12 cellular contexts compared by ENCODE assay signal in genomic region chr9:129322022-129322621, GRCh38.
A peak's percentile ranks its signal among the peaks of the same experiment; 100 is the strongest.
DNase-seq lines count a peak whose midpoint lies in the region; ATAC-seq and TF ChIP-seq lines count a peak whose summit lies in the region.
"Had no signal": no experiment of that assay in that cellular context is flagged by ENCODE, and none has a peak within 500 bp of the region (broad histone marks: within the 10 kb centered on the region; RNA-seq: fewer than 3 reads in every experiment).

No MANE protein-coding gene starts in this region.

- ATAC-seq in right lobe of liver = no peak
- ATAC-seq: esophagus mucosa; stimulated activated naive B cell treated with anti-CD40 and anti-IgM and Interleukin-4, amounts not matched to agents 10 μg/mL and 1 μg/mL and 100 μg/mL, for 72 hours had no signal

- H3K9ac ChIP-seq in stomach smooth muscle (ENCODE audit: low read length in 2 of 2) = no peak overlapping the region

- H3K9me3 ChIP-seq in adrenal gland (replicated peaks in 1 of 3) (no peaks in the 10 kb centered on the region), right lobe of liver (no peaks in the 10 kb centered on the region), stomach smooth muscle (ENCODE audit: control insufficient read depth in 2 of 2, low read length in 2 of 2) (no peaks in the 10 kb centered on the region)

- H3K36me3 ChIP-seq in adrenal gland (replicated peaks in 1 of 2) (no peaks in the 10 kb centered on the region), right lobe of liver (no peaks in the 10 kb centered on the region), stomach smooth muscle (ENCODE audit: control insufficient read depth in 2 of 2, insufficient read depth in 2 of 2, low read length in 2 of 2) (no peaks in the 10 kb centered on the region)

- H3K36me3 Mint-ChIP-seq in HFFc6 (ENCODE audit: low read depth) = no peaks in the 10 kb centered on the region
- H3K36me3 Mint-ChIP-seq: stimulated activated naive B cell treated with anti-CD40 and anti-IgM and Interleukin-4, amounts not matched to agents 10 μg/mL and 1 μg/mL and 100 μg/mL, for 72 hours had no signal

- no peaks in the 10 kb centered on the region for H3K27me3 ChIP-seq in adrenal gland
- H3K27me3 ChIP-seq in right lobe of liver = no peaks in the 10 kb centered on the region
- H3K27me3 ChIP-seq in stomach smooth muscle (ENCODE audit: control insufficient read depth in 1 of 2, insufficient read depth in 2 of 2, low read length in 2 of 2) = no peaks in the 10 kb centered on the region

- H3K27ac ChIP-seq in adrenal gland (peak overlapping the region in 4 of 5 donors; percentile 72 to 92 (median 82)), right lobe of liver (peak overlapping the region; percentile 72 to 89 (median 73)), stomach smooth muscle (ENCODE audit: low read length) (peak overlapping the region; percentile 85)

- H3K4me3 Mint-ChIP-seq in HFFc6 = peak overlapping the region; percentile 57; the same call in 1 of the 2 replicates

- intact Hi-C loops in adrenal gland (cut with DNase I) = loop anchor here (10.0 kb wide), 3 partner anchors 153 to 293 kb away; no protein-coding TSS in a partner anchor
- intact Hi-C loops in right lobe of liver (cut with DNase I) = loop anchor here in 1 of 2 donors (10.0 kb wide), 1 partner anchor 233 kb away; no protein-coding TSS in a partner anchor

- H3K4me3 ChIP-seq in adrenal gland = peak overlapping the region in 1 of 4 donors; percentile 46
- no peak overlapping the region for H3K4me3 ChIP-seq in right lobe of liver
- no peak overlapping the region for H3K4me3 ChIP-seq in stomach smooth muscle (ENCODE audit: low read length in 2 of 2)

- peaks cover 1% of the 10 kb centered on the region; the same call in 1 of the 2 replicates for H3K27me3 Mint-ChIP-seq in HFFc6 (ENCODE audit: insufficient read depth)

- H3K27ac Mint-ChIP-seq in HFFc6 = peak overlapping the region; percentile 21; the same call in 1 of the 2 replicates

- H3K4me1 ChIP-seq in adrenal gland (replicated peaks in 1 of 2) (peaks cover 24 to 73% of the 10 kb centered on the region in 2 donors), right lobe of liver (peaks cover 4 to 52% (median 20%) of the 10 kb centered on the region in 4 donors), stomach smooth muscle (ENCODE audit: control insufficient read depth, insufficient read depth, low read length) (peaks cover 53% of the 10 kb centered on the region)

- DNase-seq in HFFc6 = no peak
- DNase-seq in adrenal gland = peak in 3 of 7 donors; percentile 15 to 53 (median 20)
- DNase-seq in right lobe of liver = no peak
- no peak for DNase-seq in NCI-H146 (lab: John Stamatoyannopoulos, UW)
- no peak for DNase-seq in hippocampal formation (lab: John Stamatoyannopoulos, UW)
- no peak for DNase-seq in SK-N-DZ (ENCODE audit: low spot score)
- no peak for DNase-seq in iPS-NIHi11 (ENCODE audit: low spot score)
- DNase-seq: activated CD4-positive, CD25-positive, alpha-beta regulatory T cell; NCI-H187 treated with DMSO at 0.1 percent for 48 hours; stimulated activated naive B cell treated with anti-CD40 and anti-IgM and Interleukin-4, amounts not matched to agents 10 μg/mL and 1 μg/mL and 100 μg/mL, for 72 hours had no signal

- peak; percentile 30; the same call in 1 of the 2 replicates for TF ChIP-seq CTCF in HFFc6 (IDR thresholded peaks at IDR 0.05)
- TF ChIP-seq CTCF in adrenal gland (IDR thresholded peaks at IDR 0.05) = no peak
- no peak for TF ChIP-seq CTCF in right lobe of liver (IDR thresholded peaks at IDR 0.05)

- WGBS in adrenal gland, 4 donors = 85 to 93% (median 92%) methylated on average over 2 to 7 of the region's 7 CpGs
- 83% methylated on average over 1 of the region's 7 CpGs for WGBS in right lobe of liver (ENCODE audit: insufficient coverage, low coverage, low lambda C conversion rate, missing lambda C conversion rate)

- peaks cover 47% of the 10 kb centered on the region for H3K4me1 Mint-ChIP-seq in HFFc6 (ENCODE audit: low read depth)

- no peaks in the 10 kb centered on the region for H3K9me3 Mint-ChIP-seq in HFFc6
- H3K9me3 Mint-ChIP-seq: stimulated activated naive B cell treated with anti-CD40 and anti-IgM and Interleukin-4, amounts not matched to agents 10 μg/mL and 1 μg/mL and 100 μg/mL, for 72 hours had no signal

- TF ChIP-seq POLR2A in adrenal gland (IDR thresholded peaks at IDR 0.05) = no peak
- no peak for TF ChIP-seq POLR2A in right lobe of liver (IDR thresholded peaks at IDR 0.05)
